In genomic region chr16:11862489-11862888, GRCh38 we compare ENCODE assay signal across 25 cellular contexts. TPM values are rescaled to one million over a fixed set of nuclear protein-coding genes. Genes with fewer than 3 reads are reported as not detected.
A peak's percentile ranks its signal among the peaks of the same experiment; 100 is the strongest.
DNase-seq lines count a peak whose midpoint lies in the region; ATAC-seq, FAIRE-seq and TF ChIP-seq lines count a peak whose summit lies in the region.
"Had no signal": no experiment of that assay in that cellular context is flagged by ENCODE, and none has a peak within 500 bp of the region (broad histone marks: within the 10 kb centered on the region; RNA-seq: fewer than 3 reads in every experiment).

No MANE protein-coding gene starts in this region.

- H3K27ac ChIP-seq in HepG2 (ENCODE audit: extremely low read length, insufficient read depth, low read length) (no peak overlapping the region), right lobe of liver (no peak overlapping the region), Karpas-422 (ENCODE audit: low read length) (0 out of 2 replicates have a peak overlapping the region, but pooled peaks have one; percentile 2), psoas muscle (peak overlapping the region; percentile 41)
- H3K27ac ChIP-seq: 22Rv1; A549; BLaER1 treated with 17β-estradiol and CSF1 and Interleukin-3, amounts not matched to agents 10 nM and 100 nM; C4-2B had no signal

- POLR2A ChIA-PET in HepG2 (lab: Yijun Ruan, JAX) = interaction anchor here (0.8 kb wide), 1 partner anchor 11 kb away, joined by 3 read pairs; the partner anchor contains the start of gene RSL1D1

- H3K9me3 ChIP-seq in HepG2 (ENCODE audit: low read length) (no peaks in the 10 kb centered on the region), right lobe of liver (no peaks in the 10 kb centered on the region), Karpas-422 (ENCODE audit: low read length) (no peaks in the 10 kb centered on the region), psoas muscle (no peaks in the 10 kb centered on the region)
- H3K9me3 ChIP-seq: A549; BLaER1 treated with 17β-estradiol and CSF1 and Interleukin-3, amounts not matched to agents 10 nM and 100 nM; Caco-2 had no signal

- no peak overlapping the region for H3K9ac ChIP-seq in HepG2 (ENCODE audit: insufficient read depth, low read depth, low read length)
- no peak overlapping the region for H3K9ac ChIP-seq in Karpas-422 (ENCODE audit: low read length)
- H3K9ac ChIP-seq: BLaER1 treated with 17β-estradiol and CSF1 and Interleukin-3, amounts not matched to agents 10 nM and 100 nM had no signal

- no peaks in the 10 kb centered on the region for H3K9me2 ChIP-seq in Karpas-422 (replicated peaks; ENCODE audit: insufficient read depth, low read length)

- H3K4me3 ChIP-seq in HepG2 (replicated peaks in 1 of 3; ENCODE audit: insufficient read depth in 1 of 3, low read depth in 2 of 3, low read length in 3 of 3) (no peak overlapping the region), right lobe of liver (no peak overlapping the region), Karpas-422 (ENCODE audit: low read length) (no peak overlapping the region), psoas muscle (no peak overlapping the region)
- H3K4me3 ChIP-seq: A549; BLaER1 treated with 17β-estradiol and CSF1 and Interleukin-3, amounts not matched to agents 10 nM and 100 nM; GM12878 had no signal

- H3K27me3 ChIP-seq in HepG2 (ENCODE audit: control insufficient read depth in 1 of 2, insufficient read depth in 2 of 2, low read length in 2 of 2) = no peaks in the 10 kb centered on the region
- no peaks in the 10 kb centered on the region for H3K27me3 ChIP-seq in right lobe of liver
- no peaks in the 10 kb centered on the region for H3K27me3 ChIP-seq in Karpas-422 (ENCODE audit: low read length)
- H3K27me3 ChIP-seq in psoas muscle (ENCODE audit: insufficient read depth in 3 of 3, low read length in 2 of 3) = no peaks in the 10 kb centered on the region
- H3K27me3 ChIP-seq: BLaER1 treated with 17β-estradiol and CSF1 and Interleukin-3, amounts not matched to agents 10 nM and 100 nM had no signal

- H3K4me1 ChIP-seq in HepG2 (ENCODE audit: insufficient read depth, low read length) = peaks cover 22% of the 10 kb centered on the region
- H3K4me1 ChIP-seq in right lobe of liver = peaks cover 0 to 24% (median 4%) of the 10 kb centered on the region in 4 donors
- peaks cover 21% of the 10 kb centered on the region for H3K4me1 ChIP-seq in Karpas-422 (ENCODE audit: low read length)
- peaks cover 19% of the 10 kb centered on the region for H3K4me1 ChIP-seq in psoas muscle
- H3K4me1 ChIP-seq: Caco-2 had no signal

- intact Hi-C loops in HepG2 (cut with micrococcal nuclease; ENCODE audit: unreplicated experiment) (no loop called here), right lobe of liver (cut with DNase I) (no loop called here), psoas muscle (cut with DNase I) (no loop called here)

- CTCF ChIA-PET in HepG2 (lab: Yijun Ruan, JAX; ENCODE audit: low intra/inter-chr PET ratio, low total read pairs) = no interaction called here

- H3K36me3 ChIP-seq in HepG2 (replicated peaks in 1 of 2; ENCODE audit: control insufficient read depth in 1 of 2, insufficient read depth in 2 of 2, low read length in 2 of 2) (peaks cover 0 to 4% of the 10 kb centered on the region in 2 experiments; a peak in 2 of 5 replicates), right lobe of liver (no peaks in the 10 kb centered on the region), Karpas-422 (ENCODE audit: insufficient read depth, low read length) (peaks cover 4% of the 10 kb centered on the region; the same call in 1 of the 2 replicates), psoas muscle (ENCODE audit: insufficient read depth in 1 of 2, low read depth in 1 of 2) (no peaks in the 10 kb centered on the region)

- TF ChIP-seq EP300 in HepG2 (IDR thresholded peaks at IDR 0.05; ENCODE audit: low read depth in 2 of 2, low read length in 2 of 2) (no peak), HepG2 (CRISPR knock-in tag; IDR thresholded peaks at IDR 0.05; ENCODE audit: borderline replicate concordance) (no peak)

- peaks cover 66% of the 10 kb centered on the region for H3K79me2 ChIP-seq in HepG2 (ENCODE audit: insufficient read depth, low read length)
- peaks cover 76% of the 10 kb centered on the region for H3K79me2 ChIP-seq in Karpas-422 (ENCODE audit: low read length)

- no peak for ATAC-seq in HepG2
- ATAC-seq in right lobe of liver = no peak
- no peak for ATAC-seq in psoas muscle
- ATAC-seq: A549; CD8-positive, alpha-beta T cell; GM12878 had no signal

- no peak overlapping the region for H3K4me2 ChIP-seq in HepG2 (ENCODE audit: low read depth, low read length)
- H3K4me2 ChIP-seq in Karpas-422 (ENCODE audit: low read depth, low read length, poor library complexity, severe bottlenecking) = no peak overlapping the region
- H3K4me2 ChIP-seq: A549; BLaER1 treated with 17β-estradiol and CSF1 and Interleukin-3, amounts not matched to agents 10 nM and 100 nM had no signal

- TF ChIP-seq RAD21 in HepG2 (CRISPR knock-in tag; IDR thresholded peaks at IDR 0.05) = no peak

- no peak for TF ChIP-seq CTCF in HepG2 (CRISPR knock-in tag; IDR thresholded peaks at IDR 0.05)
- TF ChIP-seq CTCF in right lobe of liver (IDR thresholded peaks at IDR 0.05) = no peak
- TF ChIP-seq CTCF in psoas muscle (IDR thresholded peaks at IDR 0.05) = no peak

- 86% methylated on average over 2 of the region's 2 CpGs for WGBS in HepG2 (ENCODE audit: low lambda C conversion rate)
- WGBS in right lobe of liver (ENCODE audit: insufficient coverage, low coverage, low lambda C conversion rate, missing lambda C conversion rate) = 89% methylated on average over 2 of the region's 2 CpGs
- WGBS in psoas muscle, 3 donors = 46 to 74% (median 50%) methylated on average over 2 of the region's 2 CpGs

- no peak for DNase-seq in HepG2 (ENCODE audit: low spot score)
- DNase-seq in right lobe of liver = no peak
- DNase-seq in Karpas-422 = no peak
- DNase-seq in psoas muscle = no peak
- no peak for DNase-seq in NCI-H2171 (lab: John Stamatoyannopoulos, UW)
- no peak for DNase-seq in T-helper 2 cell
- DNase-seq: AML-193; Caco-2; Calu3; CD4-positive, alpha-beta T cell; CD8-positive, alpha-beta T cell; DMS 273 treated with DMSO at 0.1 percent for 48 hours; DMS153; DMS53; DMS79; DND-41; EL; GDM1 had no signal

- in situ Hi-C loops in HepG2 (cut with HindIII; ENCODE audit: extremely low pct_ligation_motif_present, low pct_unique_long_range_greater_than_20kb) = no loop called here

- no peak for FAIRE-seq in HepG2 (lab: Jason Lieb, UNC)
- FAIRE-seq: A549, GM12878, GM12892, GM18507 had no signal

- H2AFZ ChIP-seq in HepG2 (ENCODE audit: low read length) (no peak overlapping the region), Karpas-422 (ENCODE audit: low read length) (no peak overlapping the region)

- no TSS peak for BruUV-seq in HepG2 (replicated peaks; lab: Mats Ljungman, UMichigan)

- no peak for TF ChIP-seq POLR2A in HepG2 (IDR thresholded peaks at IDR 0.05; ENCODE audit: insufficient read depth in 1 of 2, low read depth in 2 of 2, low read length in 2 of 2)
- no peak for TF ChIP-seq POLR2A in right lobe of liver (IDR thresholded peaks at IDR 0.05)

- H4K20me1 ChIP-seq in HepG2 (ENCODE audit: insufficient read depth, low read length) (peaks cover 8% of the 10 kb centered on the region; the same call in 1 of the 2 replicates), Karpas-422 (ENCODE audit: insufficient read depth, low read depth, low read length) (no peaks in the 10 kb centered on the region)

RNA-seq across cellular contexts. Expression of gene RSL1D1, which starts 11.1 kb away (rescaled TPM):
- 343 and 502 TPM in 2 replicates for total RNA-seq in HepG2 (2016; rRNA removed; fragmentation: Illumina TruSeq; extraction: Trizol)
- total RNA-seq in HepG2 (2016; cell fraction: cytosol; rRNA removed; fragmentation: Illumina TruSeq; extraction: Trizol; ENCODE audit: low read depth) = 118 and 139 TPM in 2 replicates
- total RNA-seq in HepG2 (2016; cell fraction: insoluble cytoplasmic fraction; rRNA removed; fragmentation: Illumina TruSeq; extraction: Trizol) = 337 and 511 TPM in 2 replicates
- 248 and 308 TPM in 2 replicates for total RNA-seq in HepG2 (2016; cell fraction: membrane; rRNA removed; fragmentation: Illumina TruSeq; extraction: Trizol)
- total RNA-seq in HepG2 (2016; cell fraction: nucleus; rRNA removed; fragmentation: Illumina TruSeq; extraction: Trizol) = 210 and 225 TPM in 2 replicates
- polyA plus RNA-seq in HepG2 (2011; rRNA removed) = 125 and 187 TPM in 2 replicates
- 77.4 and 149 TPM in 2 replicates for polyA plus RNA-seq in HepG2 (2011; cell fraction: cytosol; rRNA removed)
- polyA plus RNA-seq in HepG2 (2011; cell fraction: nucleus; rRNA removed) = 15.5 and 28.9 TPM in 2 replicates
- polyA plus RNA-seq in HepG2 (2012) = 330 and 427 TPM in 2 replicates
- polyA plus RNA-seq in HepG2 (2016; cell fraction: cytosol; fragmentation: Illumina TruSeq; extraction: Trizol; ENCODE audit: low read depth) = 128 and 147 TPM in 2 replicates
- 679 and 682 TPM in 2 replicates for polyA plus RNA-seq in HepG2 (2016; cell fraction: insoluble cytoplasmic fraction; fragmentation: Illumina TruSeq; extraction: Trizol; ENCODE audit: low read depth)
- 277 and 347 TPM in 2 replicates for polyA plus RNA-seq in HepG2 (2016; cell fraction: membrane; fragmentation: Illumina TruSeq; extraction: Trizol; ENCODE audit: low read depth)
- polyA plus RNA-seq in HepG2 (2016; cell fraction: nucleus; fragmentation: Illumina TruSeq; extraction: Trizol; ENCODE audit: insufficient read depth, low read depth) = 279 and 286 TPM in 2 replicates
- 28.2 and 33.4 TPM in 2 replicates for polyA minus RNA-seq in HepG2 (2011; rRNA and poly(A)+ RNA removed; ENCODE audit: low replicate concordance)
- polyA minus RNA-seq in HepG2 (2011; cell fraction: cytosol; rRNA and poly(A)+ RNA removed) = 201 and 239 TPM in 2 replicates
- polyA minus RNA-seq in HepG2 (2011; cell fraction: nucleus; rRNA and poly(A)+ RNA removed) = 96.4 and 115 TPM in 2 replicates
- 10 to 100 TPM; 38.1 to 77.3 (median 54.9) TPM for total RNA-seq in right lobe of liver
- 171 and 183 TPM in 2 replicates for total RNA-seq in Karpas-422 (2014; rRNA removed; shearing (Covaris generic); ENCODE audit: low replicate concordance)
- 100 to 1,000 TPM; 197 to 271 (median 256) TPM for total RNA-seq in psoas muscle
- polyA plus RNA-seq in psoas muscle = 100 to 1,000 TPM; 197 to 249 (median 202) TPM

RNA-seq across cellular contexts. Expression of gene GSPT1, which starts 53.3 kb away (rescaled TPM):
- total RNA-seq in HepG2 (2016; rRNA removed; fragmentation: Illumina TruSeq; extraction: Trizol) = 316 and 449 TPM in 2 replicates
- total RNA-seq in HepG2 (2016; cell fraction: cytosol; rRNA removed; fragmentation: Illumina TruSeq; extraction: Trizol; ENCODE audit: low read depth) = 142 and 166 TPM in 2 replicates
- 314 and 417 TPM in 2 replicates for total RNA-seq in HepG2 (2016; cell fraction: insoluble cytoplasmic fraction; rRNA removed; fragmentation: Illumina TruSeq; extraction: Trizol)
- total RNA-seq in HepG2 (2016; cell fraction: membrane; rRNA removed; fragmentation: Illumina TruSeq; extraction: Trizol) = 280 and 333 TPM in 2 replicates
- 170 and 204 TPM in 2 replicates for total RNA-seq in HepG2 (2016; cell fraction: nucleus; rRNA removed; fragmentation: Illumina TruSeq; extraction: Trizol)
- 98.6 and 120 TPM in 2 replicates for polyA plus RNA-seq in HepG2 (2011; rRNA removed)
- 55.3 and 92.7 TPM in 2 replicates for polyA plus RNA-seq in HepG2 (2011; cell fraction: cytosol; rRNA removed)
- polyA plus RNA-seq in HepG2 (2011; cell fraction: nucleus; rRNA removed) = 39.3 and 51.1 TPM in 2 replicates
- 194 and 213 TPM in 2 replicates for polyA plus RNA-seq in HepG2 (2012)
- 133 and 153 TPM in 2 replicates for polyA plus RNA-seq in HepG2 (2016; cell fraction: cytosol; fragmentation: Illumina TruSeq; extraction: Trizol; ENCODE audit: low read depth)
- polyA plus RNA-seq in HepG2 (2016; cell fraction: insoluble cytoplasmic fraction; fragmentation: Illumina TruSeq; extraction: Trizol; ENCODE audit: low read depth) = 441 and 497 TPM in 2 replicates
- 227 and 277 TPM in 2 replicates for polyA plus RNA-seq in HepG2 (2016; cell fraction: membrane; fragmentation: Illumina TruSeq; extraction: Trizol; ENCODE audit: low read depth)
- 226 and 252 TPM in 2 replicates for polyA plus RNA-seq in HepG2 (2016; cell fraction: nucleus; fragmentation: Illumina TruSeq; extraction: Trizol; ENCODE audit: insufficient read depth, low read depth)
- polyA minus RNA-seq in HepG2 (2011; rRNA and poly(A)+ RNA removed; ENCODE audit: low replicate concordance) = 49.8 and 61.5 TPM in 2 replicates
- polyA minus RNA-seq in HepG2 (2011; cell fraction: cytosol; rRNA and poly(A)+ RNA removed) = 151 and 204 TPM in 2 replicates
- 104 and 140 TPM in 2 replicates for polyA minus RNA-seq in HepG2 (2011; cell fraction: nucleus; rRNA and poly(A)+ RNA removed)
- 10 to 100 TPM; 47.9 to 75.9 (median 50.6) TPM for total RNA-seq in right lobe of liver
- total RNA-seq in Karpas-422 (2014; rRNA removed; shearing (Covaris generic); ENCODE audit: low replicate concordance) = 66.5 and 80.2 TPM in 2 replicates
- total RNA-seq in psoas muscle = 100 to 1,000 TPM; 106 to 202 (median 176) TPM
- 100 to 1,000 TPM in 2 of 3 donors, 10 to 100 TPM in 1; 89.2 to 259 (median 184) TPM for polyA plus RNA-seq in psoas muscle

Comparison
In these comparisons a context has a peak if more than half of its experiments do, and no peak if none do; other contexts are left out.
1. H3K27ac ChIP-seq: peak in Karpas-422 (single experiment) and psoas muscle (single experiment); none in HepG2 (single experiment) and right lobe of liver (0 of 3).